Comparison of ENCODE assay signal across 8 cellular contexts in the genomic region with DNA sequence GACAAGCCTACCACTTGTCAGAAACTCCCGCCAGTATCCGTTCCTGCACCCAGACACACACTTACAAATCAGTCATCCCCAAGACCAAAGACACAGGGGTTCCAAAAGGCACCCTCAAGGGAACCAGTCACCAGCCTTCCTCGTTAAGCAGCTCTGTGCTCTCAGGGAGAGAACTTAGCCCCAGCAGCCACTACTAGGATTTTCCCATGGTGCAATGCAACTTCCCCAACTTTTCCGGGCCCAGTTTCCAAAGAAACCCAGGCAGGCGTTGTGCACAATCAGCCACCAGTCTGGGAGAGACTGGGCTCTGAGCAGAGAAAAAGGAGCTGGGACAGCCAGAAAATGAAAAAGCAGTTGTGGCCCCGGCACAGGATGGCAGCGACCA. TPM values are rescaled to one million over a fixed set of nuclear protein-coding genes. Genes with fewer than 3 reads are reported as not detected.
DNase-seq lines count a peak whose midpoint lies in the region; ATAC-seq and TF ChIP-seq lines count a peak whose summit lies in the region.

No MANE protein-coding gene starts in this region.

- H3K4me3 Mint-ChIP-seq in CD8-positive, alpha-beta memory T cell: peak overlapping the region; percentile 64 to 96 (median 79)

- H3K27ac ChIP-seq in CD8-positive, alpha-beta memory T cell (ENCODE audit: low read depth, low read length): peak overlapping the region; percentile 54
- H3K27ac ChIP-seq in coronary artery (peak overlapping the region; percentile 69 to 75), right lobe of liver (peak overlapping the region in 1 of 3 donors; percentile 40), thoracic aorta (peak overlapping the region; percentile 65 to 81)

- no peaks in the 10 kb centered on the region for H3K36me3 ChIP-seq in CD8-positive, alpha-beta memory T cell (ENCODE audit: insufficient read depth, low read length)
- no peaks in the 10 kb centered on the region for H3K36me3 ChIP-seq in right lobe of liver
- no peaks in the 10 kb centered on the region for H3K36me3 ChIP-seq in thoracic aorta

- H3K27ac Mint-ChIP-seq in CD8-positive, alpha-beta memory T cell: peak overlapping the region in 4 of 8 donors; percentile 43 to 77 (median 70)

- peaks cover 15 to 50% of the 10 kb centered on the region in 2 donors for H3K27me3 Mint-ChIP-seq in CD8-positive, alpha-beta memory T cell

- no peak for TF ChIP-seq POLR2A in right lobe of liver (IDR thresholded peaks at IDR 0.05)

- CTCF ChIA-PET in CD8-positive, alpha-beta memory T cell (lab: Charles Lee): no interaction called here

- POLR2A ChIA-PET in CD8-positive, alpha-beta memory T cell (lab: Charles Lee): no interaction called here

- WGBS in right lobe of liver (ENCODE audit: insufficient coverage, low coverage, low lambda C conversion rate, missing lambda C conversion rate): 37% methylated on average over 7 of the region's 7 CpGs

- H3K27me3 ChIP-seq in CD8-positive, alpha-beta memory T cell (ENCODE audit: insufficient read depth, low read length, poor library complexity, severe bottlenecking): peaks cover 7% of the 10 kb centered on the region
- H3K27me3 ChIP-seq in right lobe of liver (no peaks in the 10 kb centered on the region), thoracic aorta (replicated peaks; ENCODE audit: insufficient read depth) (no peaks in the 10 kb centered on the region)

- intact Hi-C loops in right lobe of liver (cut with DNase I): no loop called here

- no peaks in the 10 kb centered on the region for H3K4me1 ChIP-seq in CD8-positive, alpha-beta memory T cell (ENCODE audit: insufficient read depth, low read length)
- H3K4me1 ChIP-seq in right lobe of liver (peaks cover 0 to 9% (median 4%) of the 10 kb centered on the region in 4 donors), thoracic aorta (ENCODE audit: control insufficient read depth in 1 of 2, low read depth in 2 of 2) (peaks cover 15 to 36% of the 10 kb centered on the region in 2 donors)

- peak overlapping the region; percentile 41 for H3K4me3 ChIP-seq in CD8-positive, alpha-beta memory T cell (ENCODE audit: low read length)
- H3K4me3 ChIP-seq in coronary artery (peak overlapping the region; percentile 78), right lobe of liver (peak overlapping the region; percentile 53 to 82 (median 69)), thoracic aorta (peak overlapping the region; percentile 92)

- H3K9me3 Mint-ChIP-seq in CD8-positive, alpha-beta memory T cell: no peaks in the 10 kb centered on the region

- peak in 3 of 4 donors; percentile 10 to 25 (median 15) for ATAC-seq in right lobe of liver
- no peak for ATAC-seq in thoracic aorta (ENCODE audit: insufficient number of reproducible peaks, low FRiP score, low read depth)
- no peak for ATAC-seq in GM19467 (IDR thresholded peaks at IDR 0.05; ENCODE audit: unreplicated experiment)
- no peak for ATAC-seq in HG02642 (IDR thresholded peaks at IDR 0.05; ENCODE audit: poor library complexity, unreplicated experiment)
- ATAC-seq in GM19328 (IDR thresholded peaks at IDR 0.05; ENCODE audit: unreplicated experiment): no peak

- no peaks in the 10 kb centered on the region for H3K9me3 ChIP-seq in CD8-positive, alpha-beta memory T cell (ENCODE audit: low read length)
- H3K9me3 ChIP-seq in right lobe of liver: no peaks in the 10 kb centered on the region
- H3K9me3 ChIP-seq in thoracic aorta: no peaks in the 10 kb centered on the region

- no peak for TF ChIP-seq CTCF in coronary artery (IDR thresholded peaks at IDR 0.05)
- no peak for TF ChIP-seq CTCF in right lobe of liver (IDR thresholded peaks at IDR 0.05)
- TF ChIP-seq CTCF in thoracic aorta (IDR thresholded peaks at IDR 0.05): no peak

- no peaks in the 10 kb centered on the region for H3K36me3 Mint-ChIP-seq in CD8-positive, alpha-beta memory T cell

- DNase-seq in CD8-positive, alpha-beta memory T cell: no peak
- DNase-seq in M059J (ENCODE audit: low read depth) (peak; percentile 47), coronary artery (ENCODE audit: low spot score) (no peak), right lobe of liver (no peak), thoracic aorta (ENCODE audit: low spot score) (no peak)

- peaks cover 14 to 16% (median 15%) of the 10 kb centered on the region in 3 donors for H3K4me1 Mint-ChIP-seq in CD8-positive, alpha-beta memory T cell

RNA-seq across cellular contexts. Expression of a gene that starts 1.2 kb away (rescaled TPM):
- 1 to 10 TPM; 1.7 to 2.1 TPM for total RNA-seq in CD8-positive, alpha-beta memory T cell
- polyA plus RNA-seq in CD8-positive, alpha-beta memory T cell: 1.1 TPM
- total RNA-seq in M059J (2014; rRNA removed; shearing (Covaris generic)): 10.4 and 19.5 TPM in 2 replicates
- total RNA-seq in right lobe of liver (1 to 10 TPM; 5.6 to 8.8 (median 7.6) TPM), thoracic aorta (10 to 100 TPM; 36.4 to 79.6 TPM)

Comparison
In these comparisons a context has a peak if more than half of its experiments do, and no peak if none do; other contexts are left out.
1. H3K4me3 ChIP-seq: peak in every context shown above with its lines; median percentile 92 in thoracic aorta; 78 in coronary artery; 69 in right lobe of liver; 41 in CD8-positive, alpha-beta memory T cell.
2. ATAC-seq: peak in right lobe of liver (3 of 4); none in thoracic aorta (single experiment), GM19467 (single experiment), HG02642 (single experiment) and GM19328 (single experiment).